ENCODE assay signal across 9 cellular contexts in genomic region chr19:34274827-34275625, GRCh38. TPM values are rescaled to one million over a fixed set of nuclear protein-coding genes. Genes with fewer than 3 reads are reported as not detected.
A peak's percentile ranks its signal among the peaks of the same experiment; 100 is the strongest.
DNase-seq lines count a peak whose midpoint lies in the region; ATAC-seq and TF ChIP-seq lines count a peak whose summit lies in the region.
"Had no signal": no experiment of that assay in that cellular context is flagged by ENCODE, and none has a peak within 500 bp of the region (broad histone marks: within the 10 kb centered on the region; RNA-seq: fewer than 3 reads in every experiment).

No MANE protein-coding gene starts in this region.

- DNase-seq in HCEC 1CT (peak; percentile 91), amniotic epithelial cell (ENCODE audit: low read depth) (peak; percentile 95), glomerular visceral epithelial cell (ENCODE audit: extremely low spot score) (peak; percentile 39), natural killer cell (no peak), immature natural killer cell (no peak)
- no peak for DNase-seq in stimulated activated naive B cell treated with anti-CD40 and anti-IgM and Interleukin-4, amounts not matched to agents 10 μg/mL and 1 μg/mL and 100 μg/mL, for 72 hours
- DNase-seq in stimulated activated CD4-positive, alpha-beta T cell treated with anti-CD3 and anti-CD28 coated beads, Interleukin-1b, Interleukin-23, amount 100 ng/mL, for 48 hours = no peak
- DNase-seq: activated CD4-positive, alpha-beta T cell treated with anti-CD3 and anti-CD28 coated beads, Interleukin-2, amount 10 ng/mL, durations not matched to agents 24 days and 14 days; effector CD8-positive, alpha-beta T cell had no signal

- H3K36me3 Mint-ChIP-seq in stimulated activated naive B cell treated with anti-CD40 and anti-IgM and Interleukin-4, amounts not matched to agents 10 μg/mL and 1 μg/mL and 100 μg/mL, for 72 hours = peaks cover 8 to 25% of the 10 kb centered on the region in 2 donors
- H3K36me3 Mint-ChIP-seq in natural killer cell (no peaks in the 10 kb centered on the region), immature natural killer cell (peaks cover 0 to 6% (median 0%) of the 10 kb centered on the region in 3 donors)

- peaks cover 41 to 72% of the 10 kb centered on the region in 2 donors for H3K4me1 Mint-ChIP-seq in stimulated activated naive B cell treated with anti-CD40 and anti-IgM and Interleukin-4, amounts not matched to agents 10 μg/mL and 1 μg/mL and 100 μg/mL, for 72 hours
- H3K4me1 Mint-ChIP-seq in natural killer cell (peaks cover 18 to 37% of the 10 kb centered on the region in 2 donors), immature natural killer cell (peaks cover 19 to 30% of the 10 kb centered on the region in 2 donors)

- peak overlapping the region; percentile 91 for H3K27ac Mint-ChIP-seq in stimulated activated naive B cell treated with anti-CD40 and anti-IgM and Interleukin-4, amounts not matched to agents 10 μg/mL and 1 μg/mL and 100 μg/mL, for 72 hours
- no peak overlapping the region for H3K27ac Mint-ChIP-seq in natural killer cell
- no peak overlapping the region for H3K27ac Mint-ChIP-seq in immature natural killer cell
- H3K27ac Mint-ChIP-seq: activated CD4-positive, alpha-beta T cell treated with anti-CD3 and anti-CD28 coated beads, Interleukin-2, amount 10 ng/mL, durations not matched to agents 24 days and 14 days had no signal

- no peak overlapping the region for H3K4me3 Mint-ChIP-seq in stimulated activated naive B cell treated with anti-CD40 and anti-IgM and Interleukin-4, amounts not matched to agents 10 μg/mL and 1 μg/mL and 100 μg/mL, for 72 hours
- H3K4me3 Mint-ChIP-seq in natural killer cell = no peak overlapping the region
- H3K4me3 Mint-ChIP-seq in immature natural killer cell = no peak overlapping the region
- H3K4me3 Mint-ChIP-seq: activated CD4-positive, alpha-beta T cell treated with anti-CD3 and anti-CD28 coated beads, Interleukin-2, amount 10 ng/mL, durations not matched to agents 24 days and 14 days had no signal

- no peaks in the 10 kb centered on the region for H3K9me3 Mint-ChIP-seq in stimulated activated naive B cell treated with anti-CD40 and anti-IgM and Interleukin-4, amounts not matched to agents 10 μg/mL and 1 μg/mL and 100 μg/mL, for 72 hours
- H3K9me3 Mint-ChIP-seq in natural killer cell (no peaks in the 10 kb centered on the region), immature natural killer cell (no peaks in the 10 kb centered on the region)
- H3K9me3 Mint-ChIP-seq: activated CD4-positive, alpha-beta T cell treated with anti-CD3 and anti-CD28 coated beads, Interleukin-2, amount 10 ng/mL, durations not matched to agents 24 days and 14 days had no signal

- intact Hi-C loops in natural killer cell (cut with micrococcal nuclease) = no loop called here

- H3K27me3 Mint-ChIP-seq in stimulated activated naive B cell treated with anti-CD40 and anti-IgM and Interleukin-4, amounts not matched to agents 10 μg/mL and 1 μg/mL and 100 μg/mL, for 72 hours = no peaks in the 10 kb centered on the region
- H3K27me3 Mint-ChIP-seq in natural killer cell (ENCODE audit: low read depth in 2 of 2) (no peaks in the 10 kb centered on the region), immature natural killer cell (ENCODE audit: low read depth in 3 of 3) (peaks cover 0 to 5% (median 1%) of the 10 kb centered on the region in 3 donors)
- H3K27me3 Mint-ChIP-seq: activated CD4-positive, alpha-beta T cell treated with anti-CD3 and anti-CD28 coated beads, Interleukin-2, amount 10 ng/mL, durations not matched to agents 24 days and 14 days had no signal

- no peak for ATAC-seq in stimulated activated naive B cell treated with anti-CD40 and anti-IgM and Interleukin-4, amounts not matched to agents 10 μg/mL and 1 μg/mL and 100 μg/mL, for 72 hours (replicated peaks)
- ATAC-seq in natural killer cell = no peak

- no peak for TF ChIP-seq CTCF in natural killer cell (IDR thresholded peaks at IDR 0.05)

RNA-seq across cellular contexts. Expression of gene GARRE1, which starts 20.7 kb away (rescaled TPM):
- 10 to 100 TPM; 21.9 to 29.2 (median 22.0) TPM for total RNA-seq in natural killer cell
- polyA plus RNA-seq in immature natural killer cell = 1 to 10 TPM in 2 of 3 donors, under 1 TPM in 1; 0.93 to 4.0 (median 2.7) TPM

Comparison
In these comparisons a context has a peak if more than half of its experiments do, and no peak if none do; other contexts are left out.
1. DNase-seq: peak in HCEC 1CT (single experiment), amniotic epithelial cell (single experiment) and glomerular visceral epithelial cell (single experiment); none in stimulated activated naive B cell treated with anti-CD40 and anti-IgM and Interleukin-4, amounts not matched to agents 10 μg/mL and 1 μg/mL and 100 μg/mL, for 72 hours (single experiment), natural killer cell (single experiment), stimulated activated CD4-positive, alpha-beta T cell treated with anti-CD3 and anti-CD28 coated beads, Interleukin-1b, Interleukin-23, amount 100 ng/mL, for 48 hours (single experiment) and immature natural killer cell (0 of 3).